Comparison of ENCODE assay signal across 15 cellular contexts in genomic region chr16:89121691-89122321, GRCh38. TPM values are rescaled to one million over a fixed set of nuclear protein-coding genes. Genes with fewer than 3 reads are reported as not detected.
DNase-seq lines count a peak whose midpoint lies in the region; ATAC-seq and TF ChIP-seq lines count a peak whose summit lies in the region.
"Had no signal": no experiment of that assay in that cellular context is flagged by ENCODE, and none has a peak within 500 bp of the region (broad histone marks: within the 10 kb centered on the region; RNA-seq: fewer than 3 reads in every experiment).

No MANE protein-coding gene starts in this region.

- ATAC-seq in heart left ventricle, result no peak
- no peak for ATAC-seq in WTC11
- no peak for ATAC-seq in mucosa of descending colon
- ATAC-seq: stimulated activated naive CD8-positive, alpha-beta T cell treated with anti-CD3 and anti-CD28 coated beads, Interleukin-15, Interleukin-2, amounts not matched to agents 100 U/mL and 50 U/mL, for 24 hours had no signal

- intact Hi-C loops in heart left ventricle (cut with DNase I), result no loop called here
- intact Hi-C loops in left ventricle myocardium inferior (cut with micrococcal nuclease), result no loop called here
- intact Hi-C loops in mucosa of descending colon (cut with DNase I, micrococcal nuclease), result no loop called here

- POLR2A ChIA-PET in WTC11 (lab: Charles Lee), result no interaction called here

- H3K36me3 ChIP-seq in heart left ventricle, result peaks cover 0 to 86% (median 43%) of the 10 kb centered on the region in 9 donors
- peaks cover 70% of the 10 kb centered on the region for H3K36me3 ChIP-seq in left ventricle myocardium inferior
- no peaks in the 10 kb centered on the region for H3K36me3 ChIP-seq in mucosa of descending colon (ENCODE audit: low read depth)

- CTCF ChIA-PET in WTC11 (lab: Charles Lee), result no interaction called here

- TF ChIP-seq POLR2A in heart left ventricle (IDR thresholded peaks at IDR 0.05), result no peak

- no peaks in the 10 kb centered on the region for H3K27me3 ChIP-seq in heart left ventricle
- H3K27me3 ChIP-seq in left ventricle myocardium inferior (ENCODE audit: low read depth), result no peaks in the 10 kb centered on the region

- peaks cover 7% of the 10 kb centered on the region for H3K4me1 Mint-ChIP-seq in WTC11

- peaks cover 0 to 3% (median 0%) of the 10 kb centered on the region in 12 donors for H3K4me1 ChIP-seq in heart left ventricle
- H3K4me1 ChIP-seq in left ventricle myocardium inferior, result no peaks in the 10 kb centered on the region
- H3K4me1 ChIP-seq in mucosa of descending colon (ENCODE audit: low read depth), result peaks cover 11% of the 10 kb centered on the region

- no peaks in the 10 kb centered on the region for H3K27me3 Mint-ChIP-seq in WTC11 (ENCODE audit: low read depth)

- H3K9me3 ChIP-seq in heart left ventricle (peaks cover 0 to 12% (median 0%) of the 10 kb centered on the region in 12 donors), left ventricle myocardium inferior (replicated peaks) (peaks cover 8% of the 10 kb centered on the region), mucosa of descending colon (no peaks in the 10 kb centered on the region)

- WGBS in heart left ventricle, 4 donors, result 88 to 95% (median 91%) methylated on average over 12 to 23 of the region's 24 CpGs

- H3K27ac ChIP-seq in heart left ventricle (no peak overlapping the region), left ventricle myocardium inferior (replicated peaks) (no peak overlapping the region)

- H3K4me3 Mint-ChIP-seq in WTC11, result no peak overlapping the region

- no peak overlapping the region for H3K27ac Mint-ChIP-seq in WTC11

- peak in 3 of 5 donors; percentile 5 to 26 (median 18) for DNase-seq in heart left ventricle
- DNase-seq in left ventricle myocardium inferior, result no peak
- peak; percentile 2 for DNase-seq in WTC11 (ENCODE audit: low spot score)
- peak in 2 of 3 donors; percentile 22 to 42 for DNase-seq in mucosa of descending colon
- DNase-seq in NCI-H1930 (lab: John Stamatoyannopoulos, UW), result no peak
- DNase-seq in UCSD-AML1 (lab: John Stamatoyannopoulos, UW; ENCODE audit: unreplicated experiment), result no peak
- no peak for DNase-seq in activated T-cell treated with anti-CD3 and anti-CD28 coated beads, Interleukin-2, amount 50 U/mL, for 1 hour
- DNase-seq in hypothalamus (lab: John Stamatoyannopoulos, UW), result no peak
- DNase-seq: amniotic stem cell; mesendoderm; NCI-H1694; NCI-H446 treated with DMSO at 0.1 percent for 48 hours; stimulated activated naive CD8-positive, alpha-beta T cell treated with anti-CD3 and anti-CD28 coated beads, Interleukin-15, Interleukin-2, amounts not matched to agents 100 U/mL and 50 U/mL, for 24 hours had no signal

- H3K4me3 ChIP-seq in heart left ventricle (no peak overlapping the region), left ventricle myocardium inferior (no peak overlapping the region), mucosa of descending colon (no peak overlapping the region)

- H3K36me3 Mint-ChIP-seq in WTC11, result peaks cover 45% of the 10 kb centered on the region

- TF ChIP-seq CTCF in heart left ventricle (IDR thresholded peaks at IDR 0.05), result no peak
- TF ChIP-seq CTCF in left ventricle myocardium inferior (IDR thresholded peaks at IDR 0.05; ENCODE audit: borderline replicate concordance), result no peak
- TF ChIP-seq CTCF in WTC11 (IDR thresholded peaks at IDR 0.05), result no peak
- TF ChIP-seq CTCF in mucosa of descending colon (IDR thresholded peaks at IDR 0.05), result no peak

- peaks cover 10% of the 10 kb centered on the region for H3K9me3 Mint-ChIP-seq in WTC11

TF ChIP-seq in WTC11, 78 proteins besides CTCF, POLR2A, EP300 and RAD21 (continues in another document):
- no peak for TF ChIP-seq ATF6 (CRISPR knock-in tag; IDR thresholded peaks at IDR 0.05)
- no peak for TF ChIP-seq AR (CRISPR knock-in tag; IDR thresholded peaks at IDR 0.05)
- TF ChIP-seq AFF4 (CRISPR knock-in tag; IDR thresholded peaks at IDR 0.05; ENCODE audit: borderline replicate concordance), result no peak
- TF ChIP-seq ZNF423 (CRISPR knock-in tag; IDR thresholded peaks at IDR 0.05), result no peak
- no peak for TF ChIP-seq ZMAT4 (CRISPR knock-in tag; IDR thresholded peaks at IDR 0.05)

RNA-seq across cellular contexts. Expression of gene ACSF3, which starts 28.2 kb away (rescaled TPM):
- total RNA-seq in heart left ventricle, result 10 to 100 TPM; 10.3 to 26.3 (median 19.3) TPM
- polyA plus RNA-seq in heart left ventricle, result 10 to 100 TPM; 12.2 to 22.9 TPM
- 16.7 TPM for total RNA-seq in left ventricle myocardium inferior
- 22.9 to 29.5 TPM (median 26.4 TPM) in 3 replicates for total RNA-seq in WTC11 (2021)
- total RNA-seq in mucosa of descending colon, result 10 to 100 TPM; 44.7 to 77.8 (median 49.6) TPM

RNA-seq across cellular contexts. Expression of gene CDH15, which starts 49.7 kb away (rescaled TPM):
- under 1 TPM in 2 of 9 donors, not detected in 7; 0.16 to 0.32 TPM for total RNA-seq in heart left ventricle
- under 1 TPM in 1 of 2 donors, not detected in 1; 0.18 TPM for polyA plus RNA-seq in heart left ventricle
- total RNA-seq in left ventricle myocardium inferior, result not detected
- total RNA-seq in WTC11 (2021), result 0.41 to 0.76 TPM (median 0.46 TPM) in 3 replicates
- not detected for total RNA-seq in mucosa of descending colon
- total RNA-seq: MCF 10A, ureter had no signal

Comparison
In these comparisons a context has a peak if more than half of its experiments do, and no peak if none do; other contexts are left out.
1. DNase-seq: peak in heart left ventricle (3 of 5), WTC11 (single experiment) and mucosa of descending colon (2 of 3); none in left ventricle myocardium inferior (single experiment), NCI-H1930 (0 of 2), UCSD-AML1 (single experiment), activated T-cell treated with anti-CD3 and anti-CD28 coated beads, Interleukin-2, amount 50 U/mL, for 1 hour (single experiment) and hypothalamus (0 of 51).